1 cellular context compared by ENCODE assay signal in genomic region chr4:48779095-48779997, GRCh38.
TF ChIP-seq lines count a peak whose summit lies in the region.

No MANE protein-coding gene starts in this region.

TF ChIP-seq in K562, 482 proteins besides CTCF, POLR2A, EP300 and RAD21 (continued from another document and continues in another):
- TF ChIP-seq PREB (CRISPR knock-in tag; IDR thresholded peaks at IDR 0.05) (no peak), MEIS2 (IDR thresholded peaks at IDR 0.05; ENCODE audit: partially characterized antibody) (peak; percentile 60), ZNF280B (CRISPR knock-in tag; IDR thresholded peaks at IDR 0.05) (no peak), ZBTB49 (CRISPR knock-in tag; IDR thresholded peaks at IDR 0.05; ENCODE audit: borderline replicate concordance) (no peak), ZBTB8A (IDR thresholded peaks at IDR 0.05; ENCODE audit: partially characterized antibody) (no peak), TRIM28 (IDR thresholded peaks at IDR 0.05) (no peak), SUPT5H (IDR thresholded peaks at IDR 0.05) (no peak), TCF3 (CRISPR knock-in tag; IDR thresholded peaks at IDR 0.05) (no peak), ZNF146 (CRISPR knock-in tag; IDR thresholded peaks at IDR 0.05; ENCODE audit: unreplicated experiment) (no peak), GTF3C2 (IDR thresholded peaks at IDR 0.05; ENCODE audit: borderline replicate concordance, extremely low read depth, insufficient read length) (no peak), MTA2 (IDR thresholded peaks at IDR 0.05; ENCODE audit: low read depth) (no peak), MAZ (CRISPR knock-in tag; conservative IDR thresholded peaks at IDR 0.05 in 1 of 2, IDR thresholded peaks at IDR 0.05 in 1 of 2) (no peak; a peak in 1 of 4 replicates), HIVEP1 (CRISPR knock-in tag; IDR thresholded peaks at IDR 0.05) (no peak), ZNF696 (CRISPR knock-in tag; conservative IDR thresholded peaks at IDR 0.05) (no peak), XRCC3 (IDR thresholded peaks at IDR 0.05) (no peak), ZNF444 (CRISPR knock-in tag; IDR thresholded peaks at IDR 0.05) (no peak)
- TF ChIP-seq, protein P1, sequence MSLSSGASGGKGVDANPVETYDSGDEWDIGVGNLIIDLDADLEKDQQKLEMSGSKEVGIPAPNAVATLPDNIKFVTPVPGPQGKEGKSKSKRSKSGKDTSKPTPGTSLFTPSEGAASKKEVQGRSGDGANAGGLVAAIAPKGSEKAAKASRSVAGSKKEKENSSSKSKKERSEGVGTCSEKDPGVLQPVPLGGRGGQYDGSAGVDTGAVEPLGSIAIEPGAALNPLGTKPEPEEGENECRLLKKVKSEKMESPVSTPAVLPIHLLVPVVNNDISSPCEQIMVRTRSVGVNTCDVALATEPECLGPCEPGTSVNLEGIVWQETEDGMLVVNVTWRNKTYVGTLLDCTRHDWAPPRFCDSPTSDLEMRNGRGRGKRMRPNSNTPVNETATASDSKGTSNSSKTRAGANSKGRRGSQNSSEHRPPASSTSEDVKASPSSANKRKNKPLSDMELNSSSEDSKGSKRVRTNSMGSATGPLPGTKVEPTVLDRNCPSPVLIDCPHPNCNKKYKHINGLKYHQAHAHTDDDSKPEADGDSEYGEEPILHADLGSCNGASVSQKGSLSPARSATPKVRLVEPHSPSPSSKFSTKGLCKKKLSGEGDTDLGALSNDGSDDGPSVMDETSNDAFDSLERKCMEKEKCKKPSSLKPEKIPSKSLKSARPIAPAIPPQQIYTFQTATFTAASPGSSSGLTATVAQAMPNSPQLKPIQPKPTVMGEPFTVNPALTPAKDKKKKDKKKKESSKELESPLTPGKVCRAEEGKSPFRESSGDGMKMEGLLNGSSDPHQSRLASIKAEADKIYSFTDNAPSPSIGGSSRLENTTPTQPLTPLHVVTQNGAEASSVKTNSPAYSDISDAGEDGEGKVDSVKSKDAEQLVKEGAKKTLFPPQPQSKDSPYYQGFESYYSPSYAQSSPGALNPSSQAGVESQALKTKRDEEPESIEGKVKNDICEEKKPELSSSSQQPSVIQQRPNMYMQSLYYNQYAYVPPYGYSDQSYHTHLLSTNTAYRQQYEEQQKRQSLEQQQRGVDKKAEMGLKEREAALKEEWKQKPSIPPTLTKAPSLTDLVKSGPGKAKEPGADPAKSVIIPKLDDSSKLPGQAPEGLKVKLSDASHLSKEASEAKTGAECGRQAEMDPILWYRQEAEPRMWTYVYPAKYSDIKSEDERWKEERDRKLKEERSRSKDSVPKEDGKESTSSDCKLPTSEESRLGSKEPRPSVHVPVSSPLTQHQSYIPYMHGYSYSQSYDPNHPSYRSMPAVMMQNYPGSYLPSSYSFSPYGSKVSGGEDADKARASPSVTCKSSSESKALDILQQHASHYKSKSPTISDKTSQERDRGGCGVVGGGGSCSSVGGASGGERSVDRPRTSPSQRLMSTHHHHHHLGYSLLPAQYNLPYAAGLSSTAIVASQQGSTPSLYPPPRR (CRISPR knock-in tag; IDR thresholded peaks at IDR 0.05; ENCODE audit: borderline replicate concordance), result no peak
- TF ChIP-seq, protein P2, sequence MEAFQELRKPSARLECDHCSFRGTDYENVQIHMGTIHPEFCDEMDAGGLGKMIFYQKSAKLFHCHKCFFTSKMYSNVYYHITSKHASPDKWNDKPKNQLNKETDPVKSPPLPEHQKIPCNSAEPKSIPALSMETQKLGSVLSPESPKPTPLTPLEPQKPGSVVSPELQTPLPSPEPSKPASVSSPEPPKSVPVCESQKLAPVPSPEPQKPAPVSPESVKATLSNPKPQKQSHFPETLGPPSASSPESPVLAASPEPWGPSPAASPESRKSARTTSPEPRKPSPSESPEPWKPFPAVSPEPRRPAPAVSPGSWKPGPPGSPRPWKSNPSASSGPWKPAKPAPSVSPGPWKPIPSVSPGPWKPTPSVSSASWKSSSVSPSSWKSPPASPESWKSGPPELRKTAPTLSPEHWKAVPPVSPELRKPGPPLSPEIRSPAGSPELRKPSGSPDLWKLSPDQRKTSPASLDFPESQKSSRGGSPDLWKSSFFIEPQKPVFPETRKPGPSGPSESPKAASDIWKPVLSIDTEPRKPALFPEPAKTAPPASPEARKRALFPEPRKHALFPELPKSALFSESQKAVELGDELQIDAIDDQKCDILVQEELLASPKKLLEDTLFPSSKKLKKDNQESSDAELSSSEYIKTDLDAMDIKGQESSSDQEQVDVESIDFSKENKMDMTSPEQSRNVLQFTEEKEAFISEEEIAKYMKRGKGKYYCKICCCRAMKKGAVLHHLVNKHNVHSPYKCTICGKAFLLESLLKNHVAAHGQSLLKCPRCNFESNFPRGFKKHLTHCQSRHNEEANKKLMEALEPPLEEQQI (IDR thresholded peaks at IDR 0.05), result no peak
- TF ChIP-seq, protein P3, sequence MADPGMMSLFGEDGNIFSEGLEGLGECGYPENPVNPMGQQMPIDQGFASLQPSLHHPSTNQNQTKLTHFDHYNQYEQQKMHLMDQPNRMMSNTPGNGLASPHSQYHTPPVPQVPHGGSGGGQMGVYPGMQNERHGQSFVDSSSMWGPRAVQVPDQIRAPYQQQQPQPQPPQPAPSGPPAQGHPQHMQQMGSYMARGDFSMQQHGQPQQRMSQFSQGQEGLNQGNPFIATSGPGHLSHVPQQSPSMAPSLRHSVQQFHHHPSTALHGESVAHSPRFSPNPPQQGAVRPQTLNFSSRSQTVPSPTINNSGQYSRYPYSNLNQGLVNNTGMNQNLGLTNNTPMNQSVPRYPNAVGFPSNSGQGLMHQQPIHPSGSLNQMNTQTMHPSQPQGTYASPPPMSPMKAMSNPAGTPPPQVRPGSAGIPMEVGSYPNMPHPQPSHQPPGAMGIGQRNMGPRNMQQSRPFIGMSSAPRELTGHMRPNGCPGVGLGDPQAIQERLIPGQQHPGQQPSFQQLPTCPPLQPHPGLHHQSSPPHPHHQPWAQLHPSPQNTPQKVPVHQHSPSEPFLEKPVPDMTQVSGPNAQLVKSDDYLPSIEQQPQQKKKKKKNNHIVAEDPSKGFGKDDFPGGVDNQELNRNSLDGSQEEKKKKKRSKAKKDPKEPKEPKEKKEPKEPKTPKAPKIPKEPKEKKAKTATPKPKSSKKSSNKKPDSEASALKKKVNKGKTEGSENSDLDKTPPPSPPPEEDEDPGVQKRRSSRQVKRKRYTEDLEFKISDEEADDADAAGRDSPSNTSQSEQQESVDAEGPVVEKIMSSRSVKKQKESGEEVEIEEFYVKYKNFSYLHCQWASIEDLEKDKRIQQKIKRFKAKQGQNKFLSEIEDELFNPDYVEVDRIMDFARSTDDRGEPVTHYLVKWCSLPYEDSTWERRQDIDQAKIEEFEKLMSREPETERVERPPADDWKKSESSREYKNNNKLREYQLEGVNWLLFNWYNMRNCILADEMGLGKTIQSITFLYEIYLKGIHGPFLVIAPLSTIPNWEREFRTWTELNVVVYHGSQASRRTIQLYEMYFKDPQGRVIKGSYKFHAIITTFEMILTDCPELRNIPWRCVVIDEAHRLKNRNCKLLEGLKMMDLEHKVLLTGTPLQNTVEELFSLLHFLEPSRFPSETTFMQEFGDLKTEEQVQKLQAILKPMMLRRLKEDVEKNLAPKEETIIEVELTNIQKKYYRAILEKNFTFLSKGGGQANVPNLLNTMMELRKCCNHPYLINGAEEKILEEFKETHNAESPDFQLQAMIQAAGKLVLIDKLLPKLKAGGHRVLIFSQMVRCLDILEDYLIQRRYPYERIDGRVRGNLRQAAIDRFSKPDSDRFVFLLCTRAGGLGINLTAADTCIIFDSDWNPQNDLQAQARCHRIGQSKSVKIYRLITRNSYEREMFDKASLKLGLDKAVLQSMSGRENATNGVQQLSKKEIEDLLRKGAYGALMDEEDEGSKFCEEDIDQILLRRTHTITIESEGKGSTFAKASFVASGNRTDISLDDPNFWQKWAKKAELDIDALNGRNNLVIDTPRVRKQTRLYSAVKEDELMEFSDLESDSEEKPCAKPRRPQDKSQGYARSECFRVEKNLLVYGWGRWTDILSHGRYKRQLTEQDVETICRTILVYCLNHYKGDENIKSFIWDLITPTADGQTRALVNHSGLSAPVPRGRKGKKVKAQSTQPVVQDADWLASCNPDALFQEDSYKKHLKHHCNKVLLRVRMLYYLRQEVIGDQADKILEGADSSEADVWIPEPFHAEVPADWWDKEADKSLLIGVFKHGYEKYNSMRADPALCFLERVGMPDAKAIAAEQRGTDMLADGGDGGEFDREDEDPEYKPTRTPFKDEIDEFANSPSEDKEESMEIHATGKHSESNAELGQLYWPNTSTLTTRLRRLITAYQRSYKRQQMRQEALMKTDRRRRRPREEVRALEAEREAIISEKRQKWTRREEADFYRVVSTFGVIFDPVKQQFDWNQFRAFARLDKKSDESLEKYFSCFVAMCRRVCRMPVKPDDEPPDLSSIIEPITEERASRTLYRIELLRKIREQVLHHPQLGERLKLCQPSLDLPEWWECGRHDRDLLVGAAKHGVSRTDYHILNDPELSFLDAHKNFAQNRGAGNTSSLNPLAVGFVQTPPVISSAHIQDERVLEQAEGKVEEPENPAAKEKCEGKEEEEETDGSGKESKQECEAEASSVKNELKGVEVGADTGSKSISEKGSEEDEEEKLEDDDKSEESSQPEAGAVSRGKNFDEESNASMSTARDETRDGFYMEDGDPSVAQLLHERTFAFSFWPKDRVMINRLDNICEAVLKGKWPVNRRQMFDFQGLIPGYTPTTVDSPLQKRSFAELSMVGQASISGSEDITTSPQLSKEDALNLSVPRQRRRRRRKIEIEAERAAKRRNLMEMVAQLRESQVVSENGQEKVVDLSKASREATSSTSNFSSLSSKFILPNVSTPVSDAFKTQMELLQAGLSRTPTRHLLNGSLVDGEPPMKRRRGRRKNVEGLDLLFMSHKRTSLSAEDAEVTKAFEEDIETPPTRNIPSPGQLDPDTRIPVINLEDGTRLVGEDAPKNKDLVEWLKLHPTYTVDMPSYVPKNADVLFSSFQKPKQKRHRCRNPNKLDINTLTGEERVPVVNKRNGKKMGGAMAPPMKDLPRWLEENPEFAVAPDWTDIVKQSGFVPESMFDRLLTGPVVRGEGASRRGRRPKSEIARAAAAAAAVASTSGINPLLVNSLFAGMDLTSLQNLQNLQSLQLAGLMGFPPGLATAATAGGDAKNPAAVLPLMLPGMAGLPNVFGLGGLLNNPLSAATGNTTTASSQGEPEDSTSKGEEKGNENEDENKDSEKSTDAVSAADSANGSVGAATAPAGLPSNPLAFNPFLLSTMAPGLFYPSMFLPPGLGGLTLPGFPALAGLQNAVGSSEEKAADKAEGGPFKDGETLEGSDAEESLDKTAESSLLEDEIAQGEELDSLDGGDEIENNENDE (IDR thresholded peaks at IDR 0.05; ENCODE audit: low read depth, low read length), result no peak
